Comparison of ENCODE assay signal across 13 cellular contexts in genomic region chr11:64314146-64314804, GRCh38. TPM values are rescaled to one million over a fixed set of nuclear protein-coding genes. Genes with fewer than 3 reads are reported as not detected.
DNase-seq lines count a peak whose midpoint lies in the region; ATAC-seq and TF ChIP-seq lines count a peak whose summit lies in the region.
"Had no signal": no experiment of that assay in that cellular context is flagged by ENCODE, and none has a peak within 500 bp of the region (broad histone marks: within the 10 kb centered on the region; RNA-seq: fewer than 3 reads in every experiment).

No MANE protein-coding gene starts in this region.

- H3K4me1 Mint-ChIP-seq in chondrocyte (ENCODE audit: low read depth) (peaks cover 14% of the 10 kb centered on the region), osteocyte (ENCODE audit: unreplicated experiment) (peaks cover 18% of the 10 kb centered on the region)

- H3K36me3 ChIP-seq in BLaER1 (peaks cover 51% of the 10 kb centered on the region), prostate gland (no peaks in the 10 kb centered on the region), mammary epithelial cell (ENCODE audit: insufficient read depth, low read length) (peaks cover 3% of the 10 kb centered on the region)

- 79% methylated on average over 19 of the region's 19 CpGs for WGBS in prostate gland
- 80% methylated on average over 16 of the region's 19 CpGs for WGBS in mammary epithelial cell (ENCODE audit: low coverage, missing lambda C conversion rate)

- H3K4me2 ChIP-seq in BLaER1 (no peak overlapping the region), mammary epithelial cell (ENCODE audit: insufficient read depth, low read depth, low read length) (no peak overlapping the region)

- no peak overlapping the region for H3K4me3 ChIP-seq in BLaER1
- no peak overlapping the region for H3K4me3 ChIP-seq in HL-60 (replicated peaks; ENCODE audit: insufficient read depth, low read length)
- no peak overlapping the region for H3K4me3 ChIP-seq in prostate gland
- H3K4me3 ChIP-seq in mammary epithelial cell (replicated peaks in 1 of 3; ENCODE audit: insufficient read depth in 1 of 3, low read depth in 2 of 3, low read length in 3 of 3) = no peak overlapping the region
- H3K4me3 ChIP-seq: body of pancreas had no signal

- H3K9ac ChIP-seq in BLaER1 (peak overlapping the region; percentile 15; the same call in 1 of the 2 replicates), mammary epithelial cell (ENCODE audit: insufficient read depth, low read length) (no peak overlapping the region)

- H3K36me3 Mint-ChIP-seq in chondrocyte (ENCODE audit: low read depth) (no peaks in the 10 kb centered on the region), osteocyte (ENCODE audit: unreplicated experiment) (peaks cover 4% of the 10 kb centered on the region)
- H3K36me3 Mint-ChIP-seq: natural killer cell had no signal

- CTCF ChIA-PET in mammary epithelial cell (lab: Charles Lee; ENCODE audit: low non-redundant PET) = no interaction called here

- dilution Hi-C loops in mammary epithelial cell (cut with HindIII; ENCODE audit: low sequenced_read_pairs) = no loop called here

- no peaks in the 10 kb centered on the region for H3K27me3 ChIP-seq in BLaER1
- no peaks in the 10 kb centered on the region for H3K27me3 ChIP-seq in HL-60 (ENCODE audit: insufficient read depth, poor library complexity, severe bottlenecking)
- no peaks in the 10 kb centered on the region for H3K27me3 ChIP-seq in prostate gland (replicated peaks; ENCODE audit: insufficient read depth)
- no peaks in the 10 kb centered on the region for H3K27me3 ChIP-seq in mammary epithelial cell (ENCODE audit: insufficient read depth, low read length)
- H3K27me3 ChIP-seq: body of pancreas had no signal

- H3K9me3 ChIP-seq in BLaER1 (no peaks in the 10 kb centered on the region), prostate gland (no peaks in the 10 kb centered on the region), mammary epithelial cell (replicated peaks; ENCODE audit: insufficient read depth, low read length) (no peaks in the 10 kb centered on the region)
- H3K9me3 ChIP-seq: body of pancreas had no signal

- H3K27ac ChIP-seq in BLaER1 (no peak overlapping the region), HL-60 (replicated peaks) (no peak overlapping the region), prostate gland (peak overlapping the region; percentile 17 to 27), mammary epithelial cell (ENCODE audit: insufficient read depth, low read depth, low read length) (no peak overlapping the region)

- H3K27me3 Mint-ChIP-seq in chondrocyte (ENCODE audit: low read depth) = no peaks in the 10 kb centered on the region
- H3K27me3 Mint-ChIP-seq in osteocyte (ENCODE audit: unreplicated experiment) = no peaks in the 10 kb centered on the region

- peaks cover 44% of the 10 kb centered on the region for H3K79me2 ChIP-seq in mammary epithelial cell (ENCODE audit: insufficient read depth, low read length)

- no peak for TF ChIP-seq POLR2A in prostate gland (IDR thresholded peaks at IDR 0.05)

- DNase-seq in HL-60 (ENCODE audit: low read depth in 1 of 2, low spot score in 1 of 2) = no peak
- DNase-seq in chondrocyte (ENCODE audit: low spot score) = peak; percentile 85
- DNase-seq in prostate gland (ENCODE audit: low spot score) = no peak
- no peak for DNase-seq in osteocyte (ENCODE audit: extremely low spot score, unreplicated experiment)
- DNase-seq in mammary epithelial cell = no peak
- no peak for DNase-seq in kidney tubule cell (ENCODE audit: low spot score)
- DNase-seq: activated CD4-positive, alpha-beta T cell treated with anti-CD3 and anti-CD28 coated beads for 1 hour; EL; natural killer cell; NCI-H1105 treated with DMSO at 0.1 percent for 48 hours had no signal

- intact Hi-C loops in prostate gland (cut with DNase I) (no loop called here), mammary epithelial cell (cut with micrococcal nuclease) (no loop called here)

- no peak overlapping the region for H2AFZ ChIP-seq in mammary epithelial cell (ENCODE audit: low read depth, low read length)

- H3K4me1 ChIP-seq in BLaER1 (peaks cover 26% of the 10 kb centered on the region), prostate gland (replicated peaks) (no peaks in the 10 kb centered on the region), mammary epithelial cell (ENCODE audit: insufficient read depth, low read length) (peaks cover 30% of the 10 kb centered on the region)

- in situ Hi-C loops in mammary epithelial cell (cut with MboI; ENCODE audit: low sequenced_read_pairs in 2 of 2) = no loop called here

- H3K4me3 Mint-ChIP-seq in chondrocyte (ENCODE audit: unreplicated experiment) (no peak overlapping the region), osteocyte (ENCODE audit: unreplicated experiment) (no peak overlapping the region)
- H3K4me3 Mint-ChIP-seq: natural killer cell had no signal

- H3K9me3 Mint-ChIP-seq in chondrocyte (ENCODE audit: low read depth) (no peaks in the 10 kb centered on the region), osteocyte (ENCODE audit: unreplicated experiment) (no peaks in the 10 kb centered on the region)
- H3K9me3 Mint-ChIP-seq: natural killer cell had no signal

- no peak for ATAC-seq in HG03432 (IDR thresholded peaks at IDR 0.05; ENCODE audit: unreplicated experiment)
- ATAC-seq: body of pancreas, natural killer cell had no signal

- BruUV-seq in mammary epithelial cell (replicated peaks; lab: Mats Ljungman, UMichigan) = no TSS peak

- TF ChIP-seq CTCF in HL-60 (IDR thresholded peaks at IDR 0.05; ENCODE audit: insufficient read depth, low read length) (peak; percentile 4), chondrocyte (IDR thresholded peaks at IDR 0.05) (peak; percentile 50), prostate gland (IDR thresholded peaks at IDR 0.05) (no peak), osteocyte (IDR thresholded peaks at IDR 0.05) (no peak), mammary epithelial cell (conservative IDR thresholded peaks at IDR 0.05 in 1 of 2, IDR thresholded peaks at IDR 0.05 in 1 of 2; ENCODE audit: extremely low read depth in 1 of 2, insufficient read depth in 1 of 2, low read depth in 1 of 2, low read length in 2 of 2) (no peak)

- H4K20me1 ChIP-seq in BLaER1 (peaks cover 49% of the 10 kb centered on the region), mammary epithelial cell (ENCODE audit: insufficient read depth, low read length) (no peaks in the 10 kb centered on the region)

- H3K27ac Mint-ChIP-seq in chondrocyte (ENCODE audit: unreplicated experiment) = peak overlapping the region; percentile 84
- H3K27ac Mint-ChIP-seq in osteocyte (ENCODE audit: unreplicated experiment) = no peak overlapping the region

RNA-seq across cellular contexts. Expression of gene TRMT112, which starts 3.1 kb away (rescaled TPM):
- 122 to 182 TPM (median 126 TPM) in 3 replicates for total RNA-seq in chondrocyte
- total RNA-seq in prostate gland = 100 to 1,000 TPM; 328 to 400 TPM
- total RNA-seq in osteocyte = 159 and 174 TPM in 2 replicates
- 100 to 1,000 TPM; 105 to 199 TPM for total RNA-seq in mammary epithelial cell
- 350 TPM for polyA plus RNA-seq in mammary epithelial cell
- 271 TPM for polyA minus RNA-seq in mammary epithelial cell

RNA-seq across cellular contexts. Expression of gene PRDX5, which starts 3.6 kb away (rescaled TPM):
- total RNA-seq in chondrocyte (181 to 234 TPM (median 232 TPM) in 3 replicates), prostate gland (100 to 1,000 TPM; 224 to 303 TPM), osteocyte (215 and 217 TPM in 2 replicates), mammary epithelial cell (100 to 1,000 TPM; 333 to 449 TPM)
- 660 TPM for polyA plus RNA-seq in mammary epithelial cell
- 272 TPM for polyA minus RNA-seq in mammary epithelial cell

RNA-seq across cellular contexts. Expression of gene ESRRA, which starts 9.0 kb away (rescaled TPM):
- total RNA-seq in chondrocyte (25.6 to 30.7 TPM (median 29.6 TPM) in 3 replicates), prostate gland (10 to 100 TPM; 38.7 to 54.7 TPM), osteocyte (32.7 and 37.4 TPM in 2 replicates), mammary epithelial cell (10 to 100 TPM; 44.8 to 67.0 TPM)
- polyA plus RNA-seq in mammary epithelial cell = 34.7 TPM
- 33.3 TPM for polyA minus RNA-seq in mammary epithelial cell

RNA-seq across cellular contexts. Expression of gene CATSPERZ, which starts 14.1 kb away (rescaled TPM):
- total RNA-seq in chondrocyte (0.92 to 1.0 TPM in 2 of 3 replicates, not detected in the other), prostate gland (10 to 100 TPM in 1 of 2 donors, not detected in 1; 44.3 TPM), osteocyte (not detected in 2 replicates), mammary epithelial cell (not detected)
- polyA plus RNA-seq in mammary epithelial cell = 1.0 TPM
- polyA minus RNA-seq in mammary epithelial cell = not detected

RNA-seq across cellular contexts. Expression of gene KCNK4, which starts 23.2 kb away (rescaled TPM):
- total RNA-seq in chondrocyte (0.22 to 0.39 TPM in 2 of 3 replicates, not detected in the other), prostate gland (not detected), osteocyte (0.39 and 0.43 TPM in 2 replicates), mammary epithelial cell (not detected)
- not detected for polyA plus RNA-seq in mammary epithelial cell
- not detected for polyA minus RNA-seq in mammary epithelial cell
- total RNA-seq: body of pancreas had no signal

Comparison
In these comparisons a context has a peak if more than half of its experiments do, and no peak if none do; other contexts are left out.
1. H3K27ac ChIP-seq: peak in prostate gland (2 of 2); none in BLaER1 (single experiment), HL-60 (single experiment) and mammary epithelial cell (single experiment).
2. CTCF ChIP-seq: peak in HL-60 (single experiment) and chondrocyte (single experiment); none in prostate gland (0 of 4), osteocyte (single experiment) and mammary epithelial cell (0 of 2).